In the genomic region with DNA sequence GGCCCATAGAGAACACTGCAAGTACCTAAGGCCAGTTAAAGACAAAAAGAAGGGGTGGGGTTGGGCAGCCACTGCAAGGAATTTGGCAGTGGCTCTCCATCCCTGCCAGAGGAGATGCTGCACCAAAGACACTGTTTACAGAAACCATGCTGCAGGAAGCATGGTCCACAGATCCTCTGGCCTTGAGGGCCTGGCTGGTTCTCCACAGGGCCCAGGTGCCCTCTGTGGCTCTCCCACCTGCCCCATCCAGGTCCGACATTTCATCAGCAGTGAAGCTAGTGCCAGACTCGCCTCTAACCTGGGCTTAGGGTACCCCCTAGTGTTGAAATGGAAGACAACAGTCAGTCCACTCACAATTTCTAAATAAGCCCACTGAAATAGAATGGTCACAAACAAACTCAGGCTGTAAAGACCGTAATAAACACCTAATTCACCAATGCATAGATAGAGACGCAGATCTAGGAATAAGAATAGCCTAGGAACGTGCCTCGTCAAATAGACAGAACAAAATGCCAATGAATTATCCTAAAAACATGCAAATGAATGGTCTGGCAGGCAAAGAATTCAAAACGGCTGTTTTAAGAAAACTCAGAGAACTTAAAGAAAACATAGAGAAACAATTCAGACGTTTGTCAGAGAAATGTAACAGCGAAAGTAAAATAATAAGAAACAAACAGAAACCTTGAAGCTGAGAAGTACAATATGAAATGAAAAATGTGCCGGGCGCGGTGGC, we compare ENCODE assay signal across 8 cellular contexts. TPM values are rescaled to one million over a fixed set of nuclear protein-coding genes. Genes with fewer than 3 reads are reported as not detected.
DNase-seq lines count a peak whose midpoint lies in the region; ATAC-seq and TF ChIP-seq lines count a peak whose summit lies in the region.

No MANE protein-coding gene starts in this region.

- no peak overlapping the region for H3K4me2 ChIP-seq in MM.1S (ENCODE audit: low read depth, low read length)

- H2AFZ ChIP-seq in MM.1S (ENCODE audit: low read length) = no peak overlapping the region

- ATAC-seq in HG03521 (IDR thresholded peaks at IDR 0.05; ENCODE audit: unreplicated experiment) (no peak), GM21717 (IDR thresholded peaks at IDR 0.05; ENCODE audit: unreplicated experiment) (no peak)

- H3K4me1 ChIP-seq in MM.1S (ENCODE audit: low read length) (no peaks in the 10 kb centered on the region), adipocyte (ENCODE audit: control insufficient read depth, insufficient read depth, low read length) (no peaks in the 10 kb centered on the region)

- H3K4me3 ChIP-seq in MM.1S (ENCODE audit: low read length) = no peak overlapping the region
- H3K4me3 ChIP-seq in adipocyte (ENCODE audit: low read length) = no peak overlapping the region

- H3K27ac ChIP-seq in MM.1S (ENCODE audit: low read length) = no peak overlapping the region

- H3K36me3 ChIP-seq in MM.1S (replicated peaks; ENCODE audit: insufficient read depth, low read length) (no peaks in the 10 kb centered on the region), adipocyte (ENCODE audit: control insufficient read depth, insufficient read depth, low read length, severe bottlenecking) (no peaks in the 10 kb centered on the region)

- H3K9ac ChIP-seq in MM.1S (ENCODE audit: low read length) (no peak overlapping the region), adipocyte (ENCODE audit: low read length) (no peak overlapping the region)

- no peaks in the 10 kb centered on the region for H3K9me2 ChIP-seq in MM.1S (replicated peaks; ENCODE audit: insufficient read depth, low read length)

- no peaks in the 10 kb centered on the region for H3K79me2 ChIP-seq in MM.1S (ENCODE audit: low read length)

- H3K27me3 ChIP-seq in MM.1S (replicated peaks; ENCODE audit: insufficient read depth, low read length) = peaks cover 90% of the 10 kb centered on the region
- H3K27me3 ChIP-seq in adipocyte (replicated peaks; ENCODE audit: control insufficient read depth, insufficient read depth, low read length) = peaks cover 18% of the 10 kb centered on the region

- no peaks in the 10 kb centered on the region for H4K20me1 ChIP-seq in MM.1S (ENCODE audit: insufficient read depth, low read length)

- H3F3A ChIP-seq in MM.1S (ENCODE audit: insufficient read depth, low read length) = no peaks in the 10 kb centered on the region

- no peaks in the 10 kb centered on the region for H3K9me3 ChIP-seq in MM.1S (replicated peaks; ENCODE audit: insufficient read depth, low read length)
- H3K9me3 ChIP-seq in adipocyte (ENCODE audit: control insufficient read depth, low read length) = no peaks in the 10 kb centered on the region

- DNase-seq in GF-D8 (lab: John Stamatoyannopoulos, UW) (peak; percentile 23), MM.1S (peak; percentile 55), RPMI7951 (ENCODE audit: low read depth) (peak; percentile 21), adipocyte (ENCODE audit: low read depth) (peak; percentile 25), islet precursor cell (peak; percentile 67)
- peak in 2 of 3 donors; percentile 18 to 32 for DNase-seq in stimulated activated CD4-positive, alpha-beta T cell treated with anti-CD3 and anti-CD28 coated beads, TNF-alpha, amount 100 ng/mL, for 48 hours (ENCODE audit: low read depth in 3 of 3)

- TF ChIP-seq CTCF in MM.1S (IDR thresholded peaks at IDR 0.05; ENCODE audit: low read length) = peak; percentile 68

RNA-seq across cellular contexts. Expression of gene LYPD4, which starts 23.3 kb away (rescaled TPM):
- total RNA-seq in RPMI7951 (2014; rRNA removed; shearing (Covaris generic)) = not detected in 2 replicates

RNA-seq across cellular contexts. Expression of gene DMRTC2, which starts 23.7 kb away (rescaled TPM):
- not detected in 2 replicates for total RNA-seq in RPMI7951 (2014; rRNA removed; shearing (Covaris generic))

RNA-seq across cellular contexts. Expression of gene CEACAM3, which starts 24.8 kb away (rescaled TPM):
- total RNA-seq in RPMI7951 (2014; rRNA removed; shearing (Covaris generic)) = not detected in 2 replicates

RNA-seq across cellular contexts. Expression of gene RPS19, which starts 38.9 kb away (rescaled TPM):
- 1,675 and 2,627 TPM in 2 replicates for total RNA-seq in RPMI7951 (2014; rRNA removed; shearing (Covaris generic))

RNA-seq across cellular contexts. Expression of gene CD79A, which starts 55.9 kb away (rescaled TPM):
- not detected in 2 replicates for total RNA-seq in RPMI7951 (2014; rRNA removed; shearing (Covaris generic))
